ENCODE assay signal across 8 cellular contexts in the genomic region with DNA sequence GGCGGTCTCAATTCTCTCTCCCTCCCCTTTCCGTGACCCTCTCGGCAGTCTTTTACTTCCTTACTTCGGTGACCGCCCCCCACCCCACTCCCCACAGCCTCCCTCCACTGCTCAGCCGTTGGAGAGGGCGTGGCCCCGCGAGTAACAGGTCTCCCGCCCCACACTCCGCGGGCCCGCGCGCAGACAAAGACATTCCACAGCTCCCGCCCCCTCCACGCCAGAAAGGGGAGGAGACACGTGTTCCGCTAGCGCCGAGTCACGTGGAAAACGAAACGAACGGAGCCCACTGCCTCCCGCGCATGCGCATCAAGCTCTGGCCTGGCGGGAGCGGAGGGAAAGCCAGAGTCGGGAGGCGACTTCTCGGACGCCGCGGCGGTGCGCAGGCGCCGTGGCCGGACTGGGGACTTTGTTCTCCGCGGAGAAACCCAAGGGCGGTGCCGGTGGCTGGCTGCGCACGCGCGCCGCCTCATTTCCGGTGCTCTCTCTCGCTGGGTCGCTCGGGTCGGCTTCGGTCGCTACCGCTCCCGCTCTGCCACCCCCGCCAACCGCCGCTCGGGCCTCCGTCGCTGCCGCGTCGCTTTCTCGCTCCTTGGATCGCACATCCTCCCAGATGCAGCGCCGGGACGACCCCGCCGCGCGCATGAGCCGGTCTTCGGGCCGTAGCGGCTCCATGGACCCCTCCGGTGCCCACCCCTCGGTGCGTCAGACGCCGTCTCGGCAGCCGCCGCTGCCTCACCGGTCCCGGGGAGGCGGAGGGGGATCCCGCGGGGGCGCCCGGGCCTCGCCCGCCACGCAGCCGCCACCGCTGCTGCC. TPM values are rescaled to one million over a fixed set of nuclear protein-coding genes. Genes with fewer than 3 reads are reported as not detected.
DNase-seq lines count a peak whose midpoint lies in the region; ATAC-seq and TF ChIP-seq lines count a peak whose summit lies in the region.

A gene with protein sequence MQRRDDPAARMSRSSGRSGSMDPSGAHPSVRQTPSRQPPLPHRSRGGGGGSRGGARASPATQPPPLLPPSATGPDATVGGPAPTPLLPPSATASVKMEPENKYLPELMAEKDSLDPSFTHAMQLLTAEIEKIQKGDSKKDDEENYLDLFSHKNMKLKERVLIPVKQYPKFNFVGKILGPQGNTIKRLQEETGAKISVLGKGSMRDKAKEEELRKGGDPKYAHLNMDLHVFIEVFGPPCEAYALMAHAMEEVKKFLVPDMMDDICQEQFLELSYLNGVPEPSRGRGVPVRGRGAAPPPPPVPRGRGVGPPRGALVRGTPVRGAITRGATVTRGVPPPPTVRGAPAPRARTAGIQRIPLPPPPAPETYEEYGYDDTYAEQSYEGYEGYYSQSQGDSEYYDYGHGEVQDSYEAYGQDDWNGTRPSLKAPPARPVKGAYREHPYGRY (plus strand): TSS at position 483 of the 813 bp plus-strand sequence. CDS start 128 bp downstream, at position 611.

- intact Hi-C loops in ascending aorta (cut with DNase I) (loop anchor here (1.0 to 10.0 kb wide), 4 partner anchors 49 to 161 kb away; partner anchors contain the start of genes PTP4A2, TMEM39B and TXLNA), right cardiac atrium (cut with DNase I) (no loop called here), uterus (cut with DNase I; ENCODE audit: low total_unique reads) (no loop called here)

- peaks cover 23% of the 10 kb centered on the region for H3K36me3 Mint-ChIP-seq in T-helper 2 cell treated with Interferon-gamma antibody and Interleukin-4, amounts not matched to agents 5 μg/mL and 100 μg/mL, for 36 hours (ENCODE audit: low read depth)

- H3K9me3 ChIP-seq in ascending aorta (no peaks in the 10 kb centered on the region), right cardiac atrium (ENCODE audit: control insufficient read depth, low read length) (no peaks in the 10 kb centered on the region), uterus (no peaks in the 10 kb centered on the region)

- H3K4me1 ChIP-seq in ascending aorta (peaks cover 9 to 23% of the 10 kb centered on the region in 2 donors), right cardiac atrium (ENCODE audit: control insufficient read depth, insufficient read depth, low read length) (peaks cover 4% of the 10 kb centered on the region), uterus (peaks cover 0 to 2% of the 10 kb centered on the region in 2 donors)

- H3K4me3 Mint-ChIP-seq in T-helper 2 cell treated with Interferon-gamma antibody and Interleukin-4, amounts not matched to agents 5 μg/mL and 100 μg/mL, for 36 hours = peak within 1 kb of the TSS; percentile 98

- H3K27me3 Mint-ChIP-seq in T-helper 2 cell treated with Interferon-gamma antibody and Interleukin-4, amounts not matched to agents 5 μg/mL and 100 μg/mL, for 36 hours (ENCODE audit: low read depth) = peaks cover 2% of the 10 kb centered on the region

- DNase-seq in NCI-H1930 (lab: John Stamatoyannopoulos, UW) (peak; percentile 98), ascending aorta (ENCODE audit: low spot score in 2 of 2) (peak; percentile 95 to 100), right cardiac atrium (peak; percentile 99 to 100 (median 100)), pulmonary artery endothelial cell (ENCODE audit: low read depth, low spot score) (peak; percentile 94), uterus (peak; percentile 99)
- peak; percentile 100 for DNase-seq in T-helper 2 cell treated with Interferon-gamma antibody and Interleukin-4, amounts not matched to agents 5 μg/mL and 100 μg/mL, for 36 hours (ENCODE audit: low spot score)

- H3K36me3 ChIP-seq in ascending aorta = no peaks in the 10 kb centered on the region
- no peaks in the 10 kb centered on the region for H3K36me3 ChIP-seq in uterus

- H3K27me3 ChIP-seq in ascending aorta (no peaks in the 10 kb centered on the region), right cardiac atrium (ENCODE audit: control insufficient read depth, insufficient read depth) (no peaks in the 10 kb centered on the region), uterus (no peaks in the 10 kb centered on the region)

- H3K4me1 Mint-ChIP-seq in T-helper 2 cell treated with Interferon-gamma antibody and Interleukin-4, amounts not matched to agents 5 μg/mL and 100 μg/mL, for 36 hours (ENCODE audit: low read depth) = peaks cover 30% of the 10 kb centered on the region

- ATAC-seq in GM18502 (IDR thresholded peaks at IDR 0.05; ENCODE audit: poor library complexity, unreplicated experiment) (peak; percentile 81), HG02970 (IDR thresholded peaks at IDR 0.05; ENCODE audit: low FRiP score, unreplicated experiment) (peak; percentile 91), right cardiac atrium (peak; percentile 96)

- H3K9me3 Mint-ChIP-seq in T-helper 2 cell treated with Interferon-gamma antibody and Interleukin-4, amounts not matched to agents 5 μg/mL and 100 μg/mL, for 36 hours = no peaks in the 10 kb centered on the region

- H3K27ac ChIP-seq in ascending aorta = peak within 1 kb of the TSS; percentile 98 to 100
- H3K27ac ChIP-seq in right cardiac atrium (ENCODE audit: low read length) = peak within 1 kb of the TSS; percentile 95
- H3K27ac ChIP-seq in uterus = peak within 1 kb of the TSS; percentile 95 to 98

- H3K4me3 ChIP-seq in ascending aorta = peak within 1 kb of the TSS; percentile 96 to 99
- H3K4me3 ChIP-seq in right cardiac atrium (ENCODE audit: low read length) = peak within 1 kb of the TSS; percentile 68
- peak within 1 kb of the TSS; percentile 59 to 90 for H3K4me3 ChIP-seq in uterus

- peak; percentile 83 to 94 for TF ChIP-seq POLR2A in uterus (IDR thresholded peaks at IDR 0.05)

- TF ChIP-seq CTCF in ascending aorta (IDR thresholded peaks at IDR 0.05) (no peak), uterus (IDR thresholded peaks at IDR 0.05) (peak in 1 of 4 experiments; percentile 45)

- H3K27ac Mint-ChIP-seq in T-helper 2 cell treated with Interferon-gamma antibody and Interleukin-4, amounts not matched to agents 5 μg/mL and 100 μg/mL, for 36 hours = peak within 1 kb of the TSS; percentile 97

- WGBS in right cardiac atrium = under 1% methylated on average over 101 of the region's 101 CpGs

RNA-seq across cellular contexts. Expression of the gene that starts here (rescaled TPM):
- total RNA-seq in ascending aorta (120 TPM), right cardiac atrium (10 to 100 TPM; 65.4 to 70.0 (median 69.0) TPM), pulmonary artery endothelial cell (80.5 and 84.5 TPM in 2 replicates), uterus (100 to 1,000 TPM in 2 of 4 donors, 10 to 100 TPM in 2; 40.9 to 142 (median 96.5) TPM)
- polyA plus RNA-seq in right cardiac atrium = 48.6 TPM

Comparison
In these comparisons a context has a peak if more than half of its experiments do, and no peak if none do; other contexts are left out.
1. Peak in every context shown above with its lines: DNase-seq, ATAC-seq, H3K4me3 ChIP-seq and H3K27ac ChIP-seq.